14 cellular contexts compared by ENCODE assay signal in genomic region chr7:80439894-80440811, GRCh38.
DNase-seq lines count a peak whose midpoint lies in the region; TF ChIP-seq lines count a peak whose summit lies in the region.
"Had no signal": no experiment of that assay in that cellular context is flagged by ENCODE, and none has a peak within 500 bp of the region (broad histone marks: within the 10 kb centered on the region; RNA-seq: fewer than 3 reads in every experiment).

No MANE protein-coding gene starts in this region.

- no peak overlapping the region for H3K27ac ChIP-seq in PC-9
- no peak overlapping the region for H3K27ac ChIP-seq in esophagus muscularis mucosa (replicated peaks in 1 of 4)
- H3K27ac ChIP-seq: upper lobe of left lung, WERI-Rb-1 had no signal

- TF ChIP-seq POLR2A in esophagus muscularis mucosa (IDR thresholded peaks at IDR 0.05; ENCODE audit: low read depth), result no peak

- no peak for TF ChIP-seq EP300 in esophagus muscularis mucosa (IDR thresholded peaks at IDR 0.05)

- no peaks in the 10 kb centered on the region; the same call in 1 of the 2 replicates for H3K9me2 ChIP-seq in PC-9 (ENCODE audit: insufficient read depth)

- no peaks in the 10 kb centered on the region for H3K27me3 ChIP-seq in PC-9 (ENCODE audit: insufficient read depth, low read depth)
- no peaks in the 10 kb centered on the region for H3K27me3 ChIP-seq in esophagus muscularis mucosa
- H3K27me3 ChIP-seq: upper lobe of left lung had no signal

- H3K4me3 ChIP-seq in PC-9 (no peak overlapping the region), fibroblast of mammary gland (ENCODE audit: control insufficient read depth, low read depth, low read length) (no peak overlapping the region), esophagus muscularis mucosa (no peak overlapping the region)
- H3K4me3 ChIP-seq: upper lobe of left lung had no signal

- no peaks in the 10 kb centered on the region for H3K79me2 ChIP-seq in PC-9 (ENCODE audit: low read depth)

- H3F3A ChIP-seq in PC-9 (ENCODE audit: insufficient read depth, low read depth), result no peaks in the 10 kb centered on the region

- CTCF ChIA-PET in PC-9 (lab: Charles Lee), result no interaction called here

- 44% methylated on average over 4 of the region's 4 CpGs for WGBS in esophagus muscularis mucosa

- H3K9me3 ChIP-seq in PC-9 (ENCODE audit: insufficient read depth, low read depth) (0 out of 2 replicates have a peak, but pooled peaks cover 3% of the 10 kb centered on the region), esophagus muscularis mucosa (no peaks in the 10 kb centered on the region)
- H3K9me3 ChIP-seq: upper lobe of left lung had no signal

- H3K4me2 ChIP-seq in PC-9, result no peak overlapping the region

- H2AFZ ChIP-seq in PC-9, result 0 out of 2 replicates have a peak overlapping the region, but pooled peaks have one; percentile 4

- BruUV-seq in PC-9 (replicated peaks; lab: Mats Ljungman, UMichigan), result no TSS peak

- H3K36me3 ChIP-seq in PC-9 (ENCODE audit: low read depth) (no peaks in the 10 kb centered on the region), esophagus muscularis mucosa (no peaks in the 10 kb centered on the region)
- H3K36me3 ChIP-seq: upper lobe of left lung, WERI-Rb-1 had no signal

- TF ChIP-seq CTCF in PC-9 (conservative IDR thresholded peaks at IDR 0.05) (no peak), fibroblast of mammary gland (conservative IDR thresholded peaks at IDR 0.05; ENCODE audit: control insufficient read depth, insufficient read depth, low read depth, low read length) (no peak), esophagus muscularis mucosa (IDR thresholded peaks at IDR 0.05) (no peak)

- POLR2A ChIA-PET in PC-9 (lab: Charles Lee; ENCODE audit: unreplicated experiment), result no interaction called here

- intact Hi-C loops in PC-9 (cut with micrococcal nuclease; ENCODE audit: unreplicated experiment), result no loop called here
- intact Hi-C loops in esophagus muscularis mucosa (cut with DNase I), result no loop called here

- no peaks in the 10 kb centered on the region for H3K4me1 ChIP-seq in PC-9 (replicated peaks; ENCODE audit: insufficient read depth)
- H3K4me1 ChIP-seq in esophagus muscularis mucosa, result peaks cover 0 to 10% (median 3%) of the 10 kb centered on the region in 4 donors
- H3K4me1 ChIP-seq: upper lobe of left lung had no signal

- H4K20me1 ChIP-seq in PC-9 (ENCODE audit: insufficient read depth), result no peaks in the 10 kb centered on the region

- peak; percentile 77 for DNase-seq in GM04503 (ENCODE audit: low read depth)
- DNase-seq in PC-9, result no peak
- peak; percentile 90 for DNase-seq in fibroblast of mammary gland (ENCODE audit: low read depth)
- DNase-seq in renal cortical epithelial cell (ENCODE audit: low read depth), result peak; percentile 38
- no peak for DNase-seq in esophagus muscularis mucosa (ENCODE audit: extremely low spot score)
- no peak for DNase-seq in globus pallidus (ENCODE audit: low spot score)
- no peak for DNase-seq in UCSD-AML1 (lab: John Stamatoyannopoulos, UW; ENCODE audit: unreplicated experiment)
- no peak for DNase-seq in Ammon's horn (ENCODE audit: low spot score)
- DNase-seq: activated effector memory CD4-positive, alpha-beta T cell treated with anti-CD3 and anti-CD28 coated beads, Interleukin-2, amount 50 U/mL, for 16 hours; DMS79; effector CD8-positive, alpha-beta T cell; posterior cingulate gyrus; upper lobe of left lung; WERI-Rb-1 had no signal

Comparison
In these comparisons a context has a peak if more than half of its experiments do, and no peak if none do; other contexts are left out.
1. DNase-seq: peak in GM04503 (single experiment), fibroblast of mammary gland (single experiment) and renal cortical epithelial cell (single experiment); none in PC-9 (0 of 2), esophagus muscularis mucosa (single experiment), globus pallidus (single experiment), UCSD-AML1 (single experiment) and Ammon's horn (single experiment).